ENCODE assay signal across 8 cellular contexts in the genomic region with DNA sequence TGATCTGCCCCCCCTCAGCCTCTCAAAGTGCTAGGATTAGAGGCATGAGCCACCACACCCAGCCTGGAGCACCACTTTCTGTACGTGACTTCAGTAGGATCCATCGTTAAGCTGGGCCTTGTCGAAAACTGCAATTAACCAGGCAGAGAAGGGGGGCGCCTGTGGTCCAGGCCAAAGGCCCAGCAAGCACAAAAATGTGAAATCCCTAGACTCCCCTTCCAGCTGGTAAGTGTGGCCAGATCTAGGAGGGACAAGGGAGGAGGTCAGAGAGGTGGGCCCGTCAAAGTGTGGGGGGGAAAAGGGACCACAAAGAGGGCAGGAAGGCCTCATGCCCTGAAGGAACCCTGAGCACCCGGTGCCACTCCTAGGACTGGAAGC. TPM values are rescaled to one million over a fixed set of nuclear protein-coding genes. Genes with fewer than 3 reads are reported as not detected.
A peak's percentile ranks its signal among the peaks of the same experiment; 100 is the strongest.
DNase-seq lines count a peak whose midpoint lies in the region; ATAC-seq and TF ChIP-seq lines count a peak whose summit lies in the region.

No MANE protein-coding gene starts in this region.

- H3K27me3 Mint-ChIP-seq in CD4-positive, alpha-beta memory T cell, result no peaks in the 10 kb centered on the region
- H3K27me3 Mint-ChIP-seq in IgD-negative memory B cell, result no peaks in the 10 kb centered on the region

- ATAC-seq in GM18909 (IDR thresholded peaks at IDR 0.05; ENCODE audit: poor library complexity, unreplicated experiment), result no peak
- no peak for ATAC-seq in GM21360 (IDR thresholded peaks at IDR 0.05; ENCODE audit: unreplicated experiment)

- H3K9me3 Mint-ChIP-seq in CD4-positive, alpha-beta memory T cell, result peaks cover 0 to 16% (median 0%) of the 10 kb centered on the region in 8 donors
- H3K9me3 Mint-ChIP-seq in IgD-negative memory B cell, result no peaks in the 10 kb centered on the region

- no peak overlapping the region for H3K9ac ChIP-seq in rectal smooth muscle tissue (ENCODE audit: low read length)

- peak overlapping the region; percentile 69 for H3K4me2 ChIP-seq in hepatocyte

- H3K4me3 Mint-ChIP-seq in CD4-positive, alpha-beta memory T cell, result peak overlapping the region in 1 of 8 donors; percentile 39
- peak overlapping the region in 3 of 4 donors; percentile 41 to 82 (median 47) for H3K4me3 Mint-ChIP-seq in IgD-negative memory B cell

- H3K9me2 ChIP-seq in hepatocyte (replicated peaks; ENCODE audit: insufficient read depth), result no peaks in the 10 kb centered on the region

- peak overlapping the region in 4 of 7 donors; percentile 68 to 94 (median 82) for H3K27ac Mint-ChIP-seq in CD4-positive, alpha-beta memory T cell
- H3K27ac Mint-ChIP-seq in IgD-negative memory B cell, result peak overlapping the region; percentile 69 to 97 (median 84)

- H3K4me3 ChIP-seq in CD4-positive, alpha-beta memory T cell (ENCODE audit: low read length in 2 of 2), result no peak overlapping the region
- H3K4me3 ChIP-seq in hepatocyte (no peak overlapping the region), rectal smooth muscle tissue (ENCODE audit: low read length) (no peak overlapping the region)

- POLR2A ChIA-PET in CD4-positive, alpha-beta memory T cell (lab: Charles Lee; ENCODE audit: partially characterized antibody), result interaction anchor here (0.6 to 9.4 kb wide), 10 partner anchors 9 to 269 kb away, joined by 3 to 206 read pairs (median 14); a partner anchor contains a TSS

- peaks cover 7% of the 10 kb centered on the region for H4K20me1 ChIP-seq in hepatocyte (ENCODE audit: insufficient read depth, poor library complexity, severe bottlenecking)

- 57% methylated on average over 6 of the region's 6 CpGs for WGBS in hepatocyte (ENCODE audit: low lambda C conversion rate, missing lambda C conversion rate)

- no peak overlapping the region for H2AFZ ChIP-seq in hepatocyte

- no peaks in the 10 kb centered on the region for H3K27me3 ChIP-seq in CD4-positive, alpha-beta memory T cell (ENCODE audit: insufficient read depth, low read length)
- H3K27me3 ChIP-seq in hepatocyte (no peaks in the 10 kb centered on the region), rectal smooth muscle tissue (ENCODE audit: control insufficient read depth, insufficient read depth, low read length) (no peaks in the 10 kb centered on the region)

- intact Hi-C loops in CD4-positive, alpha-beta memory T cell (cut with micrococcal nuclease), result loop anchor here (5.0 kb wide), 1 partner anchor 188 kb away; no protein-coding TSS in a partner anchor

- peaks cover 75% of the 10 kb centered on the region for H3K36me3 ChIP-seq in CD4-positive, alpha-beta memory T cell (ENCODE audit: insufficient read depth, low read length)
- H3K36me3 ChIP-seq in hepatocyte (replicated peaks; ENCODE audit: insufficient read depth, low read depth) (no peaks in the 10 kb centered on the region), rectal smooth muscle tissue (ENCODE audit: control insufficient read depth, insufficient read depth, low read length) (peaks cover 57% of the 10 kb centered on the region)

- no peaks in the 10 kb centered on the region for H3K79me2 ChIP-seq in hepatocyte

- peaks cover 66 to 81% of the 10 kb centered on the region in 2 donors for H3K36me3 Mint-ChIP-seq in CD4-positive, alpha-beta memory T cell
- H3K36me3 Mint-ChIP-seq in IgD-negative memory B cell, result peaks cover 6% of the 10 kb centered on the region

- H3K9me3 ChIP-seq in CD4-positive, alpha-beta memory T cell (ENCODE audit: control insufficient read depth in 1 of 2, low read length in 2 of 2), result no peaks in the 10 kb centered on the region
- no peaks in the 10 kb centered on the region for H3K9me3 ChIP-seq in hepatocyte (ENCODE audit: low read depth)

- H3K4me1 Mint-ChIP-seq in CD4-positive, alpha-beta memory T cell, result peaks cover 14 to 67% (median 20%) of the 10 kb centered on the region in 4 donors
- H3K4me1 Mint-ChIP-seq in IgD-negative memory B cell, result peaks cover 20 to 26% (median 22%) of the 10 kb centered on the region in 3 donors

- peak overlapping the region; percentile 20 for H3K27ac ChIP-seq in CD4-positive, alpha-beta memory T cell (ENCODE audit: low read depth, low read length)
- H3K27ac ChIP-seq in hepatocyte, result peak overlapping the region; percentile 2
- H3K27ac ChIP-seq in rectal smooth muscle tissue (ENCODE audit: low read depth, low read length), result peak overlapping the region; percentile 63

- peaks cover 31% of the 10 kb centered on the region for H3K4me1 ChIP-seq in CD4-positive, alpha-beta memory T cell (ENCODE audit: insufficient read depth, low read length)
- H3K4me1 ChIP-seq in hepatocyte (ENCODE audit: insufficient read depth), result peaks cover 5% of the 10 kb centered on the region
- peaks cover 5% of the 10 kb centered on the region for H3K4me1 ChIP-seq in rectal smooth muscle tissue (ENCODE audit: control insufficient read depth, insufficient read depth, low read length)

- peak in 1 of 5 donors; percentile 54 for DNase-seq in CD4-positive, alpha-beta memory T cell
- DNase-seq in hepatocyte (ENCODE audit: low spot score) (no peak), Kasumi-1 (lab: John Stamatoyannopoulos, UW) (no peak), NCI-H748 treated with DMSO at 0.1 percent for 48 hours (lab: John Stamatoyannopoulos, UW) (no peak)

- CTCF ChIA-PET in CD4-positive, alpha-beta memory T cell (lab: Charles Lee; ENCODE audit: partially characterized antibody), result interaction anchor here (0.9 to 6.0 kb wide), 12 partner anchors 10 to 268 kb away, joined by 3 to 121 read pairs (median 14); a partner anchor contains a TSS

- no peak for TF ChIP-seq CTCF in hepatocyte (IDR thresholded peaks at IDR 0.05; ENCODE audit: poor library complexity)

RNA-seq across cellular contexts. Expression of a gene that starts 13.8 kb away (rescaled TPM):
- total RNA-seq in CD4-positive, alpha-beta memory T cell, result 100 to 1,000 TPM; 148 TPM
- 100 to 1,000 TPM in 1 of 2 donors, 10 to 100 TPM in 1; 95.0 to 145 TPM for polyA plus RNA-seq in CD4-positive, alpha-beta memory T cell
- polyA plus RNA-seq in IgD-negative memory B cell (169 TPM), hepatocyte (106 and 135 TPM in 2 replicates)
- total RNA-seq in hepatocyte, result 51.8 and 79.2 TPM in 2 replicates

RNA-seq across cellular contexts. Expression of a gene that starts 24.1 kb away (rescaled TPM):
- total RNA-seq in CD4-positive, alpha-beta memory T cell, result 100 to 1,000 TPM; 170 to 173 TPM
- polyA plus RNA-seq in CD4-positive, alpha-beta memory T cell, result 100 to 1,000 TPM; 211 to 275 TPM
- polyA plus RNA-seq in IgD-negative memory B cell, result 89.3 TPM
- total RNA-seq in hepatocyte, result 4.5 and 5.0 TPM in 2 replicates
- 7.3 and 13.1 TPM in 2 replicates for polyA plus RNA-seq in hepatocyte

RNA-seq across cellular contexts. Expression of a gene that starts 27.7 kb away (rescaled TPM):
- 100 to 1,000 TPM; 189 to 205 TPM for total RNA-seq in CD4-positive, alpha-beta memory T cell
- 10 to 100 TPM; 41.5 to 87.6 TPM for polyA plus RNA-seq in CD4-positive, alpha-beta memory T cell
- polyA plus RNA-seq in IgD-negative memory B cell (52.6 TPM), hepatocyte (83.3 and 88.5 TPM in 2 replicates)
- 57.4 and 61.4 TPM in 2 replicates for total RNA-seq in hepatocyte

Comparison
In these comparisons a context has a peak if more than half of its experiments do, and no peak if none do; other contexts are left out.
1. H3K27ac ChIP-seq: peak in every context shown above with its lines; median percentile 63 in rectal smooth muscle tissue; 20 in CD4-positive, alpha-beta memory T cell; 2 in hepatocyte.